1 cellular context compared by ENCODE assay signal in genomic region chr3:71752911-71753715, GRCh38.
TF ChIP-seq lines count a peak whose summit lies in the region.

No MANE protein-coding gene starts in this region.

TF ChIP-seq in IMR-90, 13 proteins besides CTCF, POLR2A, EP300 and RAD21:
- TF ChIP-seq BHLHE40 (IDR thresholded peaks at IDR 0.05; ENCODE audit: low read depth, low read length) (no peak), MAFK (IDR thresholded peaks at IDR 0.05; ENCODE audit: low read depth, low read length) (no peak), USF2 (IDR thresholded peaks at IDR 0.05; ENCODE audit: low read depth, low read length) (no peak), MXI1 (IDR thresholded peaks at IDR 0.05; ENCODE audit: borderline replicate concordance, low read depth, low read length) (no peak), SMC3 (IDR thresholded peaks at IDR 0.05; ENCODE audit: low read depth, low read length) (no peak), RFX5 (IDR thresholded peaks at IDR 0.05; ENCODE audit: low read depth, low read length) (no peak), CEBPB (IDR thresholded peaks at IDR 0.05; ENCODE audit: low read depth, low read length) (no peak), NFE2L2 (IDR thresholded peaks at IDR 0.05; ENCODE audit: low read depth, low read length) (no peak), ELK1 (IDR thresholded peaks at IDR 0.05; ENCODE audit: borderline replicate concordance, low read depth, low read length) (no peak), RCOR1 (IDR thresholded peaks at IDR 0.05; ENCODE audit: insufficient replicate concordance, low read length) (no peak), FOS (IDR thresholded peaks at IDR 0.05; ENCODE audit: low read depth, low read length) (no peak), CHD1 (IDR thresholded peaks at IDR 0.05; ENCODE audit: low read depth, low read length) (no peak), MAZ (IDR thresholded peaks at IDR 0.05; ENCODE audit: borderline replicate concordance, low read depth, low read length) (no peak)
